ENCODE assay signal across 8 cellular contexts in genomic region chrX:12950851-12951589, GRCh38. TPM values are rescaled to one million over a fixed set of nuclear protein-coding genes. Genes with fewer than 3 reads are reported as not detected.
DNase-seq lines count a peak whose midpoint lies in the region; ATAC-seq and TF ChIP-seq lines count a peak whose summit lies in the region.

No MANE protein-coding gene starts in this region.

- peaks cover 3% of the 10 kb centered on the region for H3K4me1 ChIP-seq in right cardiac atrium (ENCODE audit: control insufficient read depth, insufficient read depth, low read length)

- H3K4me3 ChIP-seq in right cardiac atrium (ENCODE audit: low read length) = no peak overlapping the region

- DNase-seq in NCI-H2171 treated with DMSO at 0.1 percent for 48 hours (lab: John Stamatoyannopoulos, UW) (peak; percentile 3), NCI-H2171 (lab: John Stamatoyannopoulos, UW) (no peak), right cardiac atrium (peak in 2 of 3 donors; percentile 60 to 63), posterior cingulate gyrus (no peak)
- peak; percentile 72 for DNase-seq in activated naive CD4-positive, alpha-beta T cell treated with anti-CD3 and anti-CD28 coated beads, Interleukin-2, amount 50 U/mL, for 16 hours
- DNase-seq in stimulated activated CD8-positive, alpha-beta memory T cell treated with anti-CD3 and anti-CD28 coated beads, Interleukin-15, amount 100 ng/mL, for 48 hours (ENCODE audit: low read depth in 2 of 2) = peak; percentile 56 to 67

- no peaks in the 10 kb centered on the region for H3K9me3 ChIP-seq in right cardiac atrium (ENCODE audit: control insufficient read depth, low read length)

- H3K27me3 ChIP-seq in right cardiac atrium (ENCODE audit: control insufficient read depth, insufficient read depth) = no peaks in the 10 kb centered on the region

- peak; percentile 44 for ATAC-seq in HG02852 (IDR thresholded peaks at IDR 0.05; ENCODE audit: unreplicated experiment)
- peak; percentile 40 to 53 for ATAC-seq in right cardiac atrium

- WGBS in right cardiac atrium = 65% methylated on average over 9 of the region's 9 CpGs

- intact Hi-C loops in right cardiac atrium (cut with DNase I) = loop anchor here in 1 of 4 donors (10.0 kb wide), 1 partner anchor 544 kb away; no protein-coding TSS in a partner anchor
- intact Hi-C loops in posterior cingulate gyrus (cut with DNase I) = no loop called here

- peak overlapping the region; percentile 70 for H3K27ac ChIP-seq in right cardiac atrium (ENCODE audit: low read length)

TF ChIP-seq in PFSK-1, 5 proteins besides CTCF, POLR2A, EP300 and RAD21:
- TF ChIP-seq TAF1 (IDR thresholded peaks at IDR 0.05; ENCODE audit: borderline replicate concordance, insufficient read depth, low read length) (0 out of 2 replicates have a peak, but pooled peaks have one; percentile 17), SIN3A (IDR thresholded peaks at IDR 0.05; ENCODE audit: borderline replicate concordance, insufficient read depth, low read length) (no peak)

RNA-seq across cellular contexts. Expression of gene TMSB4X, which starts 23.9 kb away (rescaled TPM):
- polyA plus RNA-seq in PFSK-1 (2012; ENCODE audit: insufficient read length, low read depth) = 1,944 TPM
- total RNA-seq in right cardiac atrium = 1,000 to 10,000 TPM; 1,054 to 1,542 (median 1,304) TPM
- 2,718 TPM for polyA plus RNA-seq in right cardiac atrium

RNA-seq across cellular contexts. Expression of gene TLR8, which starts 44.6 kb away (rescaled TPM):
- not detected for polyA plus RNA-seq in PFSK-1 (2012; ENCODE audit: insufficient read length, low read depth)
- 1 to 10 TPM; 1.3 to 2.8 (median 2.1) TPM for total RNA-seq in right cardiac atrium
- polyA plus RNA-seq in right cardiac atrium = 0.14 TPM

Comparison
In these comparisons a context has a peak if more than half of its experiments do, and no peak if none do; other contexts are left out.
1. DNase-seq: peak in NCI-H2171 treated with DMSO at 0.1 percent for 48 hours (single experiment), activated naive CD4-positive, alpha-beta T cell treated with anti-CD3 and anti-CD28 coated beads, Interleukin-2, amount 50 U/mL, for 16 hours (single experiment), right cardiac atrium (2 of 3) and stimulated activated CD8-positive, alpha-beta memory T cell treated with anti-CD3 and anti-CD28 coated beads, Interleukin-15, amount 100 ng/mL, for 48 hours (2 of 2); none in NCI-H2171 (single experiment) and posterior cingulate gyrus (0 of 10).